ENCODE assay signal across 19 cellular contexts in genomic region chr13:77930430-77930829, GRCh38. TPM values are rescaled to one million over a fixed set of nuclear protein-coding genes. Genes with fewer than 3 reads are reported as not detected.
DNase-seq lines count a peak whose midpoint lies in the region; ATAC-seq and TF ChIP-seq lines count a peak whose summit lies in the region.
"Had no signal": no experiment of that assay in that cellular context is flagged by ENCODE, and none has a peak within 500 bp of the region (broad histone marks: within the 10 kb centered on the region; RNA-seq: fewer than 3 reads in every experiment).

No MANE protein-coding gene starts in this region.

- H3K27me3 ChIP-seq in BE2C: peaks cover 3% of the 10 kb centered on the region; the same call in 1 of the 2 replicates
- H3K27me3 ChIP-seq: MG63 had no signal

- ATAC-seq in GM18499 (IDR thresholded peaks at IDR 0.05; ENCODE audit: insufficient read depth, unreplicated experiment) (peak; percentile 63), GM19463 (IDR thresholded peaks at IDR 0.05; ENCODE audit: unreplicated experiment) (peak; percentile 78), HG02678 (IDR thresholded peaks at IDR 0.05; ENCODE audit: unreplicated experiment) (peak; percentile 73), HG03354 (IDR thresholded peaks at IDR 0.05; ENCODE audit: poor library complexity, severe bottlenecking, unreplicated experiment) (peak; percentile 85)
- ATAC-seq: activated naive CD8-positive, alpha-beta T cell treated with anti-CD3 and anti-CD28 coated beads, Interleukin-2, amount 50 U/mL, for 24 hours; CD8-positive, alpha-beta T cell; stimulated activated naive CD8-positive, alpha-beta T cell treated with anti-CD3 and anti-CD28 coated beads, Interleukin-15, amount 100 ng/mL, for 72 hours had no signal

- no peaks in the 10 kb centered on the region for H3K36me3 ChIP-seq in BE2C
- H3K36me3 ChIP-seq: HAP-1, MG63 had no signal

- no peak overlapping the region for H3K4me3 ChIP-seq in BE2C (ENCODE audit: low read depth, low read length)
- H3K4me3 ChIP-seq: HAP-1, MG63, skin epidermis had no signal

- H3K9me3 ChIP-seq in BE2C: no peaks in the 10 kb centered on the region
- H3K9me3 ChIP-seq: HAP-1, MG63 had no signal

- no peaks in the 10 kb centered on the region for H3K4me1 ChIP-seq in BE2C
- H3K4me1 ChIP-seq: HAP-1 had no signal

- no peak for TF ChIP-seq CTCF in BE2C (IDR thresholded peaks at IDR 0.05; ENCODE audit: low read depth, low read length)

- DNase-seq in BE2C: no peak
- no peak for DNase-seq in GM19238 (ENCODE audit: insufficient read length, low spot score)
- DNase-seq in kidney tubule cell (ENCODE audit: low spot score): no peak
- no peak for DNase-seq in NCI-H748 treated with DMSO at 0.1 percent for 48 hours (lab: John Stamatoyannopoulos, UW)
- DNase-seq: activated CD4-positive, alpha-beta T cell treated with anti-CD3 and anti-CD28 coated beads for 4 hours; activated naive CD8-positive, alpha-beta T cell treated with anti-CD3 and anti-CD28 coated beads, Interleukin-2, amount 50 U/mL, for 24 hours; activated T-cell treated with anti-CD3 and anti-CD28 coated beads, Interleukin-2, amount 50 U/mL, for 24 hours; caudate nucleus; CD8-positive, alpha-beta T cell; immature natural killer cell; MG63; NCI-H2081; stimulated activated naive CD8-positive, alpha-beta T cell treated with anti-CD3 and anti-CD28 coated beads, Interleukin-15, amount 100 ng/mL, for 72 hours had no signal

RNA-seq across cellular contexts. Expression of gene EDNRB, which starts 11.8 kb away (rescaled TPM):
- polyA plus RNA-seq in BE2C (2012; ENCODE audit: insufficient read depth, insufficient read length, low read depth): 0.19 TPM
- polyA plus RNA-seq: immature natural killer cell had no signal
